11 cellular contexts compared by ENCODE assay signal in the genomic region with DNA sequence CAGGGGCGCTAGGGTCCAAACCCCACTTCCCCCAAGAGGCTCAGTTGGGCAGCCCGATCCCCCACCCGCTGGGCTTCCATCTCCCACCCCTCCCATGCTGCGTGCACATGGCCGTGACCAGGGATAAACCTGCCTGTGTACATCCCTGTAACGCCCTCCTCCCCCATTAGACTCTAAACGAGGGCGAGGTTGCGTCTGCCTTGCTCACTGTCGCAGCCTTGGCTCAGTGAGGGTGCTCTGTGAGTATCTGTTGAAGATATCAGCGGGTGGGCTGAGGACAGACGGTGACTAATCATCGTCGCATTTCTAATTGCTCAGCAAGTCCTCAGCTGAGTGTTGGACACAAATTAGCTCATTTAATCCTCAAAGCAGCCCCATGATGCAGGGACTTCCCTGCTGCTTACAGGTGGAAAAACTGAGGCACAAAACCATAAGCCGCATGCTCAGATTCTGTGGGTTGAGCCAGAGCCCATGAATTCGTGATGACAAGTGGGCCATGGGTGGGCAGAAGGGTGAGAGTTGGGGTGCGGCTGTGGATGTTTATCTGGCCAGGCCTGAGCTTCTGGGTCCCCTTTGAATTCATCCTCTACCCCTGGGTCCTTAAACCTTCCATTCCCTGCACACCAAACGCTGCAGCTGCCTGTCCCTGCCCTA. TPM values are rescaled to one million over a fixed set of nuclear protein-coding genes. Genes with fewer than 3 reads are reported as not detected.
DNase-seq lines count a peak whose midpoint lies in the region; ATAC-seq and TF ChIP-seq lines count a peak whose summit lies in the region.
"Had no signal": no experiment of that assay in that cellular context is flagged by ENCODE, and none has a peak within 500 bp of the region (broad histone marks: within the 10 kb centered on the region; RNA-seq: fewer than 3 reads in every experiment).

No MANE protein-coding gene starts in this region.

- H3K4me1 Mint-ChIP-seq in activated CD4-positive, alpha-beta memory T cell treated with anti-CD3 and anti-CD28 coated beads for 36 hours (ENCODE audit: low read depth): peaks cover 2% of the 10 kb centered on the region
- no peaks in the 10 kb centered on the region for H3K4me1 Mint-ChIP-seq in activated CD4-positive, alpha-beta memory T cell treated with anti-CD3 and anti-CD28 coated beads, Interleukin-2, amount 10 ng/mL, durations not matched to agents 7 days and 5 days
- peaks cover 12% of the 10 kb centered on the region for H3K4me1 Mint-ChIP-seq in stimulated activated effector memory CD8-positive, alpha-beta T cell treated with anti-CD3 and anti-CD28 coated beads, Interleukin-12 subunit alpha, Interleukin-12 subunit beta, amount 100 ng/mL, for 72 hours
- H3K4me1 Mint-ChIP-seq in glutamatergic neuron (ENCODE audit: low read depth, unreplicated experiment): peaks cover 5% of the 10 kb centered on the region
- H3K4me1 Mint-ChIP-seq: B cell, memory B cell had no signal

- CTCF ChIA-PET in activated CD4-positive, alpha-beta memory T cell treated with anti-CD3 and anti-CD28 coated beads for 36 hours (lab: Charles Lee): interaction anchor here (1.5 kb wide), 1 partner anchor 73 kb away, joined by 5 read pairs; no protein-coding TSS in a partner anchor
- CTCF ChIA-PET in activated CD4-positive, alpha-beta memory T cell treated with anti-CD3 and anti-CD28 coated beads, Interleukin-2, amount 10 ng/mL, durations not matched to agents 7 days and 5 days (lab: Charles Lee): no interaction called here
- CTCF ChIA-PET in RWPE1 (lab: Yijun Ruan, JAX): no interaction called here

- intact Hi-C loops in activated CD4-positive, alpha-beta memory T cell treated with anti-CD3 and anti-CD28 coated beads for 36 hours (cut with micrococcal nuclease): no loop called here

- no peaks in the 10 kb centered on the region for H3K36me3 Mint-ChIP-seq in activated CD4-positive, alpha-beta memory T cell treated with anti-CD3 and anti-CD28 coated beads for 36 hours
- H3K36me3 Mint-ChIP-seq in activated CD4-positive, alpha-beta memory T cell treated with anti-CD3 and anti-CD28 coated beads, Interleukin-2, amount 10 ng/mL, durations not matched to agents 7 days and 5 days (ENCODE audit: low read depth): no peaks in the 10 kb centered on the region
- no peaks in the 10 kb centered on the region for H3K36me3 Mint-ChIP-seq in stimulated activated effector memory CD8-positive, alpha-beta T cell treated with anti-CD3 and anti-CD28 coated beads, Interleukin-12 subunit alpha, Interleukin-12 subunit beta, amount 100 ng/mL, for 72 hours
- H3K36me3 Mint-ChIP-seq in glutamatergic neuron (ENCODE audit: unreplicated experiment): no peaks in the 10 kb centered on the region
- H3K36me3 Mint-ChIP-seq: memory B cell had no signal

- H3K9me3 Mint-ChIP-seq in activated CD4-positive, alpha-beta memory T cell treated with anti-CD3 and anti-CD28 coated beads for 36 hours: no peaks in the 10 kb centered on the region
- no peaks in the 10 kb centered on the region for H3K9me3 Mint-ChIP-seq in activated CD4-positive, alpha-beta memory T cell treated with anti-CD3 and anti-CD28 coated beads, Interleukin-2, amount 10 ng/mL, durations not matched to agents 7 days and 5 days
- no peaks in the 10 kb centered on the region for H3K9me3 Mint-ChIP-seq in stimulated activated effector memory CD8-positive, alpha-beta T cell treated with anti-CD3 and anti-CD28 coated beads, Interleukin-12 subunit alpha, Interleukin-12 subunit beta, amount 100 ng/mL, for 72 hours
- no peaks in the 10 kb centered on the region for H3K9me3 Mint-ChIP-seq in glutamatergic neuron (ENCODE audit: unreplicated experiment)
- H3K9me3 Mint-ChIP-seq: memory B cell had no signal

- WGBS in gastroesophageal sphincter (ENCODE audit: low coverage in 1 of 2), 2 donors: 65 to 74% methylated on average over 2 to 3 of the region's 18 CpGs

- TF ChIP-seq POLR2A in gastroesophageal sphincter (IDR thresholded peaks at IDR 0.05): no peak

- H3K4me3 ChIP-seq in gastroesophageal sphincter: no peak overlapping the region

- H3K36me3 ChIP-seq in gastroesophageal sphincter: peaks cover 0 to 5% of the 10 kb centered on the region in 2 donors

- H3K27me3 ChIP-seq in gastroesophageal sphincter: no peaks in the 10 kb centered on the region

- ATAC-seq in gastroesophageal sphincter: no peak
- ATAC-seq in stimulated activated effector memory CD8-positive, alpha-beta T cell treated with anti-CD3 and anti-CD28 coated beads, Interleukin-12 subunit alpha, Interleukin-12 subunit beta, amount 100 ng/mL, for 72 hours: peak; percentile 80
- no peak for ATAC-seq in GM21423 (IDR thresholded peaks at IDR 0.05; ENCODE audit: unreplicated experiment)

- H3K4me1 ChIP-seq in gastroesophageal sphincter: peaks cover 0 to 41% (median 6%) of the 10 kb centered on the region in 3 donors

- H3K27ac ChIP-seq in RWPE1: peak overlapping the region; percentile 30
- peak overlapping the region in 3 of 4 donors; percentile 7 to 54 (median 24) for H3K27ac ChIP-seq in gastroesophageal sphincter

- H3K27me3 Mint-ChIP-seq in activated CD4-positive, alpha-beta memory T cell treated with anti-CD3 and anti-CD28 coated beads for 36 hours: no peaks in the 10 kb centered on the region
- peaks cover 2% of the 10 kb centered on the region for H3K27me3 Mint-ChIP-seq in activated CD4-positive, alpha-beta memory T cell treated with anti-CD3 and anti-CD28 coated beads, Interleukin-2, amount 10 ng/mL, durations not matched to agents 7 days and 5 days
- H3K27me3 Mint-ChIP-seq in glutamatergic neuron (ENCODE audit: unreplicated experiment): peaks cover 10% of the 10 kb centered on the region
- H3K27me3 Mint-ChIP-seq: B cell, memory B cell had no signal

- TF ChIP-seq CTCF in RWPE1 (conservative IDR thresholded peaks at IDR 0.05; ENCODE audit: low read depth) (no peak), gastroesophageal sphincter (IDR thresholded peaks at IDR 0.05) (no peak), glutamatergic neuron (IDR thresholded peaks at IDR 0.05; ENCODE audit: partially characterized antibody, unreplicated experiment) (no peak)

- TF ChIP-seq EP300 in gastroesophageal sphincter (IDR thresholded peaks at IDR 0.05): no peak

- H3K4me3 Mint-ChIP-seq in activated CD4-positive, alpha-beta memory T cell treated with anti-CD3 and anti-CD28 coated beads for 36 hours: no peak overlapping the region
- H3K4me3 Mint-ChIP-seq in activated CD4-positive, alpha-beta memory T cell treated with anti-CD3 and anti-CD28 coated beads, Interleukin-2, amount 10 ng/mL, durations not matched to agents 7 days and 5 days: no peak overlapping the region
- peak overlapping the region; percentile 14 for H3K4me3 Mint-ChIP-seq in stimulated activated effector memory CD8-positive, alpha-beta T cell treated with anti-CD3 and anti-CD28 coated beads, Interleukin-12 subunit alpha, Interleukin-12 subunit beta, amount 100 ng/mL, for 72 hours
- H3K4me3 Mint-ChIP-seq in glutamatergic neuron (ENCODE audit: unreplicated experiment): no peak overlapping the region
- H3K4me3 Mint-ChIP-seq: B cell, memory B cell had no signal

- H3K27ac Mint-ChIP-seq in activated CD4-positive, alpha-beta memory T cell treated with anti-CD3 and anti-CD28 coated beads for 36 hours: no peak overlapping the region
- no peak overlapping the region for H3K27ac Mint-ChIP-seq in activated CD4-positive, alpha-beta memory T cell treated with anti-CD3 and anti-CD28 coated beads, Interleukin-2, amount 10 ng/mL, durations not matched to agents 7 days and 5 days
- peak overlapping the region; percentile 72 for H3K27ac Mint-ChIP-seq in stimulated activated effector memory CD8-positive, alpha-beta T cell treated with anti-CD3 and anti-CD28 coated beads, Interleukin-12 subunit alpha, Interleukin-12 subunit beta, amount 100 ng/mL, for 72 hours
- no peak overlapping the region for H3K27ac Mint-ChIP-seq in glutamatergic neuron (ENCODE audit: unreplicated experiment)
- H3K27ac Mint-ChIP-seq: B cell, memory B cell had no signal

- DNase-seq in activated CD4-positive, alpha-beta memory T cell treated with anti-CD3 and anti-CD28 coated beads for 36 hours: peak; percentile 58
- DNase-seq in activated CD4-positive, alpha-beta memory T cell treated with anti-CD3 and anti-CD28 coated beads, Interleukin-2, amount 10 ng/mL, durations not matched to agents 7 days and 5 days: no peak
- DNase-seq in RWPE1 (ENCODE audit: low spot score) (no peak), glutamatergic neuron (no peak), UCSD-AML1 (lab: John Stamatoyannopoulos, UW; ENCODE audit: unreplicated experiment) (no peak)
- no peak for DNase-seq in stimulated activated effector memory CD8-positive, alpha-beta T cell treated with anti-CD3 and anti-CD28 coated beads, Interleukin-12 subunit alpha, Interleukin-12 subunit beta, amount 100 ng/mL, for 72 hours (ENCODE audit: low spot score in 2 of 2)
- DNase-seq: NCI-H1092 treated with DMSO at 0.1 percent for 48 hours had no signal

- POLR2A ChIA-PET in activated CD4-positive, alpha-beta memory T cell treated with anti-CD3 and anti-CD28 coated beads for 36 hours (lab: Charles Lee): no interaction called here
- POLR2A ChIA-PET in activated CD4-positive, alpha-beta memory T cell treated with anti-CD3 and anti-CD28 coated beads, Interleukin-2, amount 10 ng/mL, durations not matched to agents 7 days and 5 days (lab: Charles Lee): no interaction called here
- POLR2A ChIA-PET in RWPE1 (lab: Yijun Ruan, JAX; ENCODE audit: low non-redundant PET): no interaction called here

- no peaks in the 10 kb centered on the region for H3K9me3 ChIP-seq in gastroesophageal sphincter

RNA-seq across cellular contexts. Expression of gene FBLN2, which starts 26.0 kb away (rescaled TPM):
- total RNA-seq in activated CD4-positive, alpha-beta memory T cell treated with anti-CD3 and anti-CD28 coated beads for 36 hours: not detected
- not detected for total RNA-seq in activated CD4-positive, alpha-beta memory T cell treated with anti-CD3 and anti-CD28 coated beads, Interleukin-2, amount 10 ng/mL, durations not matched to agents 7 days and 5 days
- total RNA-seq in gastroesophageal sphincter (100 to 1,000 TPM in 3 of 4 donors, 10 to 100 TPM in 1; 85.9 to 187 (median 117) TPM), glutamatergic neuron (ENCODE audit: unreplicated experiment) (2.1 TPM)

Comparison
In these comparisons a context has a peak if more than half of its experiments do, and no peak if none do; other contexts are left out.
1. RNA of gene FBLN2, which starts 26.0 kb away (total RNA-seq): 85.9 to 187 TPM in gastroesophageal sphincter; 2.1 TPM in glutamatergic neuron (single experiment), not detected in activated CD4-positive, alpha-beta memory T cell treated with anti-CD3 and anti-CD28 coated beads for 36 hours and not detected in activated CD4-positive, alpha-beta memory T cell treated with anti-CD3 and anti-CD28 coated beads, Interleukin-2, amount 10 ng/mL, durations not matched to agents 7 days and 5 days; every median in the first group is over 10 times any median in the second.